Comparison of ENCODE assay signal across 1 cellular context in genomic region chr1:1615256-1616044, GRCh38.
TF ChIP-seq lines count a peak whose summit lies in the region.

MIB2 (plus strand) TSS chr1:1615500; CDS start chr1:1623453, 7,953 bp downstream.

TF ChIP-seq in HepG2, 621 proteins besides CTCF, POLR2A, EP300 and RAD21 (continued from another document and continues in another):
- TF ChIP-seq SRY (CRISPR knock-in tag; IDR thresholded peaks at IDR 0.05) (peak; percentile 61; the same call in 1 of the 2 replicates), KDM5A (IDR thresholded peaks at IDR 0.05; ENCODE audit: borderline replicate concordance, low read length) (peak; percentile 33; the same call in 1 of the 2 replicates), ZNF510 (CRISPR knock-in tag; IDR thresholded peaks at IDR 0.05; ENCODE audit: low read depth) (peak; percentile 74; the same call in 1 of the 2 replicates), ZNF607 (CRISPR knock-in tag; IDR thresholded peaks at IDR 0.05; ENCODE audit: borderline replicate concordance) (no peak), AKAP8 (CRISPR knock-in tag; IDR thresholded peaks at IDR 0.05) (peak; percentile 63; the same call in 1 of the 2 replicates), SOX6 (IDR thresholded peaks at IDR 0.05) (no peak), SOX6 (CRISPR knock-in tag; IDR thresholded peaks at IDR 0.05) (0 out of 2 replicates have a peak, but pooled peaks have one; percentile 35), HIC2 (CRISPR knock-in tag; IDR thresholded peaks at IDR 0.05; ENCODE audit: low read depth) (peak; percentile 14), RORA (CRISPR knock-in tag; IDR thresholded peaks at IDR 0.05) (no peak), ZMAT3 (CRISPR knock-in tag; conservative IDR thresholded peaks at IDR 0.05) (no peak), ZNF790 (CRISPR knock-in tag; IDR thresholded peaks at IDR 0.05; ENCODE audit: borderline replicate concordance) (no peak), PAX8 (CRISPR knock-in tag; IDR thresholded peaks at IDR 0.05; ENCODE audit: borderline replicate concordance) (0 out of 2 replicates have a peak, but pooled peaks have one; percentile 92), ZNF383 (CRISPR knock-in tag; IDR thresholded peaks at IDR 0.05; ENCODE audit: borderline replicate concordance) (no peak; the same call in 1 of the 2 replicates), FOXP4 (CRISPR knock-in tag; IDR thresholded peaks at IDR 0.05) (no peak; the same call in 1 of the 2 replicates), SKI (IDR thresholded peaks at IDR 0.05; ENCODE audit: partially characterized antibody) (no peak), SALL2 (CRISPR knock-in tag; IDR thresholded peaks at IDR 0.05) (peak; percentile 71; the same call in 1 of the 2 replicates), DMAP1 (CRISPR knock-in tag; IDR thresholded peaks at IDR 0.05) (peak; percentile 92), MYC (CRISPR knock-in tag; IDR thresholded peaks at IDR 0.05; ENCODE audit: borderline replicate concordance) (peak; percentile 75; the same call in 1 of the 2 replicates), ZNF746 (CRISPR knock-in tag; IDR thresholded peaks at IDR 0.05) (no peak), ZNF282 (IDR thresholded peaks at IDR 0.05; ENCODE audit: partially characterized antibody) (no peak), ZNF263 (CRISPR knock-in tag; IDR thresholded peaks at IDR 0.05) (no peak), ZNF484 (CRISPR knock-in tag; IDR thresholded peaks at IDR 0.05; ENCODE audit: borderline replicate concordance, low read depth) (no peak), SMC3 (IDR thresholded peaks at IDR 0.05; ENCODE audit: low read length) (no peak), ZNF878 (CRISPR knock-in tag; IDR thresholded peaks at IDR 0.05) (no peak), KAT7 (CRISPR knock-in tag; IDR thresholded peaks at IDR 0.05; ENCODE audit: borderline replicate concordance) (peak; percentile 65; the same call in 1 of the 2 replicates), FOXP1 (IDR thresholded peaks at IDR 0.05) (no peak), FOXP1 (CRISPR knock-in tag; IDR thresholded peaks at IDR 0.05) (no peak), ZNF776 (CRISPR knock-in tag; IDR thresholded peaks at IDR 0.05) (no peak), NCOA1 (CRISPR knock-in tag; IDR thresholded peaks at IDR 0.05) (peak; percentile 51; the same call in 1 of the 2 replicates), ATF1 (CRISPR knock-in tag; IDR thresholded peaks at IDR 0.05) (peak; percentile 87), ZNF33B (CRISPR knock-in tag; IDR thresholded peaks at IDR 0.05) (0 out of 2 replicates have a peak, but pooled peaks have one; percentile 48), ZSCAN30 (CRISPR knock-in tag; IDR thresholded peaks at IDR 0.05) (no peak), ZEB1 (IDR thresholded peaks at IDR 0.05; ENCODE audit: insufficient replicate concordance, low read depth) (no peak), ZSCAN9 (CRISPR knock-in tag; IDR thresholded peaks at IDR 0.05; ENCODE audit: borderline replicate concordance) (no peak), NR2F1 (CRISPR knock-in tag; IDR thresholded peaks at IDR 0.05) (no peak), ZNF556 (CRISPR knock-in tag; IDR thresholded peaks at IDR 0.05; ENCODE audit: borderline replicate concordance) (peak; percentile 96), ZNF687 (CRISPR knock-in tag; IDR thresholded peaks at IDR 0.05) (peak; percentile 73), RBAK (CRISPR knock-in tag; IDR thresholded peaks at IDR 0.05) (no peak), ZNF230 (CRISPR knock-in tag; IDR thresholded peaks at IDR 0.05) (peak; percentile 95), ZNF546 (CRISPR knock-in tag; conservative IDR thresholded peaks at IDR 0.05) (peak; percentile 89), CAMTA2 (CRISPR knock-in tag; IDR thresholded peaks at IDR 0.05; ENCODE audit: borderline replicate concordance) (no peak), ELF4 (CRISPR knock-in tag; IDR thresholded peaks at IDR 0.05; ENCODE audit: borderline replicate concordance) (no peak), KDM5B (CRISPR knock-in tag; IDR thresholded peaks at IDR 0.05; ENCODE audit: borderline replicate concordance) (peak; percentile 86), ZNF652 (CRISPR knock-in tag; IDR thresholded peaks at IDR 0.05; ENCODE audit: borderline replicate concordance, low read depth) (no peak), NR0B2 (CRISPR knock-in tag; IDR thresholded peaks at IDR 0.05) (no peak), POLR2AphosphoS5 (IDR thresholded peaks at IDR 0.05; ENCODE audit: low read depth, low read length) (no peak; the same call in none of the 2 replicates), ZHX1 (CRISPR knock-in tag; IDR thresholded peaks at IDR 0.05; ENCODE audit: low read depth) (peak; percentile 82), PLSCR1 (CRISPR knock-in tag; IDR thresholded peaks at IDR 0.05; ENCODE audit: borderline replicate concordance) (no peak), ARID2 (CRISPR knock-in tag; IDR thresholded peaks at IDR 0.05; ENCODE audit: borderline replicate concordance) (no peak; the same call in 1 of the 2 replicates), ZSCAN25 (CRISPR knock-in tag; IDR thresholded peaks at IDR 0.05) (no peak), KMT2B (CRISPR knock-in tag; IDR thresholded peaks at IDR 0.05) (no peak; the same call in 1 of the 2 replicates), GPN1 (CRISPR knock-in tag; IDR thresholded peaks at IDR 0.05; ENCODE audit: borderline replicate concordance) (no peak), HHEX (CRISPR knock-in tag; IDR thresholded peaks at IDR 0.05) (no peak), POGK (CRISPR knock-in tag; conservative IDR thresholded peaks at IDR 0.05) (peak; percentile 84; the same call in 1 of the 2 replicates), ZBTB7A (CRISPR knock-in tag; IDR thresholded peaks at IDR 0.05) (no peak), ZNF468 (CRISPR knock-in tag; IDR thresholded peaks at IDR 0.05) (peak; percentile 88; the same call in 1 of the 2 replicates), ZNF839 (CRISPR knock-in tag; IDR thresholded peaks at IDR 0.05; ENCODE audit: borderline replicate concordance) (no peak), TGIF2 (CRISPR knock-in tag; IDR thresholded peaks at IDR 0.05) (no peak), DRAP1 (CRISPR knock-in tag; IDR thresholded peaks at IDR 0.05) (peak; percentile 60)
